Comparison of ENCODE assay signal across 21 cellular contexts in the genomic region with DNA sequence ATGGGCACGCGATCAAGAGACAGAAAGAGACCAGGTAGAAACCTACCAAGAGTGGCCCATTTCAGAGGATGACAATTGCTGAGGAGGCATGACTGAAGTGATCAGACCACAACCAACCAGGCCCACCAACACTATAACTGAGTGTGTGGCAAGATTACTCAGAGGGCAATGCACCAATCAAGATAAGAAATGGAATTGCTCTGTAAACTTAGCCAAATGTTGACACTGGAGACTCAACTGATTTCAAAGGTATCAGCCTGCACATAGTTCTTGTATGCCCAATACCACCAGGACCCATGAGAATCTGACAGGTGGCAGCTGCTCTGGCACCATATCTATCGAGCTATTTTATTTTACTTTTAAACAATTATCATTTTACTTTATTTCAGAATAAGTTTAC.
"Had no signal": no experiment of that assay in that cellular context is flagged by ENCODE, and none has a peak within 500 bp of the region (broad histone marks: within the 10 kb centered on the region; RNA-seq: fewer than 3 reads in every experiment).

No MANE protein-coding gene starts in this region.

- H3K4me2 ChIP-seq: neural progenitor cell, SK-N-SH had no signal

- H3K4me1 ChIP-seq: suprapubic skin, uterus had no signal

- ATAC-seq: esophagus mucosa; gastrocnemius medialis; left ventricle myocardium superior; naive thymus-derived CD4-positive, alpha-beta T cell; stimulated activated naive B cell treated with anti-CD40 and anti-IgM and Interleukin-4, amounts not matched to agents 10 μg/mL and 1 μg/mL and 100 μg/mL, for 72 hours had no signal

- H3K9me3 ChIP-seq: gastrocnemius medialis, sigmoid colon, SK-N-SH, spleen, suprapubic skin, transverse colon, uterus had no signal

- H3K36me3 ChIP-seq: gastrocnemius medialis, neural progenitor cell, sigmoid colon, transverse colon, uterus had no signal

- H3K4me3 ChIP-seq: gastrocnemius medialis, neural progenitor cell, sigmoid colon, spleen, suprapubic skin, transverse colon, uterus had no signal

- FAIRE-seq: kidney had no signal

- H3K27ac ChIP-seq: gastrocnemius medialis, neural progenitor cell, sigmoid colon, spleen, suprapubic skin, transverse colon, uterus had no signal

- H3K4me3 Mint-ChIP-seq: central memory CD8-positive, alpha-beta T cell; neural progenitor cell; stimulated activated naive B cell treated with anti-CD40 and anti-IgM and Interleukin-4, amounts not matched to agents 10 μg/mL and 1 μg/mL and 100 μg/mL, for 72 hours had no signal

- H3K9me3 Mint-ChIP-seq: central memory CD8-positive, alpha-beta T cell; naive thymus-derived CD4-positive, alpha-beta T cell; neural progenitor cell had no signal

- H2AFZ ChIP-seq: neural progenitor cell had no signal

- H3K9me2 ChIP-seq: SK-N-SH had no signal

- H3K27me3 ChIP-seq: gastrocnemius medialis, neural progenitor cell, sigmoid colon, spleen, suprapubic skin, transverse colon, uterus had no signal

- H3K27me3 Mint-ChIP-seq: central memory CD8-positive, alpha-beta T cell; naive thymus-derived CD4-positive, alpha-beta T cell; stimulated activated naive B cell treated with anti-CD40 and anti-IgM and Interleukin-4, amounts not matched to agents 10 μg/mL and 1 μg/mL and 100 μg/mL, for 72 hours had no signal

- H3K27ac Mint-ChIP-seq: neural progenitor cell; stimulated activated naive B cell treated with anti-CD40 and anti-IgM and Interleukin-4, amounts not matched to agents 10 μg/mL and 1 μg/mL and 100 μg/mL, for 72 hours had no signal

- DNase-seq: activated CD4-positive, alpha-beta T cell treated with anti-CD3 and anti-CD28 coated beads, Interleukin-2, amount 50 U/mL, for 1 hour; activated naive CD4-positive, alpha-beta T cell treated with Interleukin-2 at 50 U/mL for 16 hours; aorta; effector CD8-positive, alpha-beta T cell; gastrocnemius medialis; head of caudate nucleus; kidney; left ventricle myocardium superior; naive thymus-derived CD4-positive, alpha-beta T cell; sigmoid colon; SK-N-SH; spleen; stimulated activated CD4-positive, alpha-beta T cell treated with anti-CD3 and anti-CD28 coated beads, Interleukin-4, amount 100 ng/mL, for 4 hours; stimulated activated naive B cell treated with anti-CD40 and anti-IgM and Interleukin-4, amounts not matched to agents 10 μg/mL and 1 μg/mL and 100 μg/mL, for 72 hours; T-helper 9 cell; transverse colon; uterus had no signal

- H3K9ac ChIP-seq: neural progenitor cell, SK-N-SH had no signal
